ENCODE assay signal across 16 cellular contexts in the genomic region with DNA sequence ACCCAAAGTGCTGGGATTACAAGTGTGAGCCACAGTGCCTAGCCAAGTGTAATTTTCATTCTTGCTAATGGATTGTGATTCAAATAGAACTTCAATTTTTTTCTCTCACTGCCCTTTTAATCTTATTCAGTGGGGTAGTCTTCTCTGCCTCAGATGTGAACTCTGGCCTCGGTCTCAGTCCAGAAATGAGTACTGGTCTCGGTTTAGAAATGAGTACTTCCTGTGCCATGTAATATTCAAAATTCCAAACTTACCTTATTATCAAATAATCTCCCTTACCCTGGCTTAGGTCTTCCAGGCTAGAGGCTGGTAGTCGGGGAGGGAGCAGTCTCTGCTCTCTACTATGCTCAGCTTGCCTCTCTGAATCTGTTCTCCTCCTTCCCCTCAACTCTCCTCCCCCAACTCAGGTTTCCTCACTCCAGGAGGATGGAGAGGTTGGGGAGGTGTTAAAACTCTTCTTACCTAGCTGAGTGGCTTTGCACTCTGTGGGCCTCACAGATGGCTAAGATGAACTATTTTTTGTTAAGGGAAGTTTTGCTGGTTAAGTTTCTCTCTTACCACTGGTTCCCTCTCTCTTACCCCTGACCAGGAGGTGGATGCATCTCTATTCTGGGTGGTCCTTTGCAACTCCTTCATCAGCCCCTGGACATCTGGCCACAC. TPM values are rescaled to one million over a fixed set of nuclear protein-coding genes. Genes with fewer than 3 reads are reported as not detected.
DNase-seq lines count a peak whose midpoint lies in the region; ATAC-seq, FAIRE-seq and TF ChIP-seq lines count a peak whose summit lies in the region.
"Had no signal": no experiment of that assay in that cellular context is flagged by ENCODE, and none has a peak within 500 bp of the region (broad histone marks: within the 10 kb centered on the region; RNA-seq: fewer than 3 reads in every experiment).

No MANE protein-coding gene starts in this region.

- H3K4me1 Mint-ChIP-seq in activated T-helper 17 cell treated with anti-CD3 and anti-CD28 coated beads, Interleukin-2, amount 50 U/mL, for 72 hours, result peaks cover 5% of the 10 kb centered on the region

- peak; percentile 64 for ATAC-seq in HG03045 (IDR thresholded peaks at IDR 0.05; ENCODE audit: unreplicated experiment)
- peak; percentile 86 for ATAC-seq in activated T-helper 17 cell treated with anti-CD3 and anti-CD28 coated beads, Interleukin-2, amount 50 U/mL, for 72 hours (replicated peaks)
- ATAC-seq in GM21737 (IDR thresholded peaks at IDR 0.05; ENCODE audit: unreplicated experiment), result no peak
- ATAC-seq: left ventricle myocardium superior, right cardiac atrium had no signal

- no peak for TF ChIP-seq POLR2A in GM12891 (IDR thresholded peaks at IDR 0.05; ENCODE audit: low read depth, low read length)

- DNase-seq in GM12891 (ENCODE audit: insufficient read length, low spot score) (no peak), GM19239 (ENCODE audit: insufficient read length, low spot score) (no peak), AG08395 (ENCODE audit: low spot score) (no peak), caudate nucleus (lab: John Stamatoyannopoulos, UW) (no peak), mucosa of gallbladder (ENCODE audit: low spot score) (no peak)
- DNase-seq: hippocampal formation; left ventricle myocardium superior; NCI-H1930; right cardiac atrium; SJCRH30; stimulated activated CD4-positive, alpha-beta T cell treated with anti-CD3 and anti-CD28 coated beads, Interleukin-2, amount 100 ng/mL, for 24 hours had no signal

- H3K9me3 Mint-ChIP-seq in activated T-helper 17 cell treated with anti-CD3 and anti-CD28 coated beads, Interleukin-2, amount 50 U/mL, for 72 hours, result no peaks in the 10 kb centered on the region

- FAIRE-seq in GM12891 (lab: Jason Lieb, UNC) (peak; percentile 48), GM19239 (lab: Jason Lieb, UNC) (peak; percentile 72)

- H3K27ac Mint-ChIP-seq in activated T-helper 17 cell treated with anti-CD3 and anti-CD28 coated beads, Interleukin-2, amount 50 U/mL, for 72 hours, result no peak overlapping the region

- H3K27ac ChIP-seq in caudate nucleus (ENCODE audit: low read depth, low read length), result no peak overlapping the region
- H3K27ac ChIP-seq: esophagus muscularis mucosa, SJCRH30 had no signal

- no peak overlapping the region for H3K4me3 Mint-ChIP-seq in activated T-helper 17 cell treated with anti-CD3 and anti-CD28 coated beads, Interleukin-2, amount 50 U/mL, for 72 hours

- H3K36me3 Mint-ChIP-seq in activated T-helper 17 cell treated with anti-CD3 and anti-CD28 coated beads, Interleukin-2, amount 50 U/mL, for 72 hours (ENCODE audit: low read depth), result no peaks in the 10 kb centered on the region

- peaks cover 14% of the 10 kb centered on the region for H3K27me3 Mint-ChIP-seq in activated T-helper 17 cell treated with anti-CD3 and anti-CD28 coated beads, Interleukin-2, amount 50 U/mL, for 72 hours

TF ChIP-seq in GM12891, 5 proteins besides CTCF, POLR2A, EP300 and RAD21:
- TF ChIP-seq PAX5 (IDR thresholded peaks at IDR 0.05; ENCODE audit: insufficient read depth, low read length, severe bottlenecking), result no peak
- no peak for TF ChIP-seq POLR2AphosphoS5 (IDR thresholded peaks at IDR 0.05; ENCODE audit: low read depth, low read length)
- TF ChIP-seq TAF1 (IDR thresholded peaks at IDR 0.05; ENCODE audit: low read depth, low read length), result no peak
- TF ChIP-seq POU2F2 (IDR thresholded peaks at IDR 0.05; ENCODE audit: low read depth, low read length), result no peak
- no peak for TF ChIP-seq SPI1 (IDR thresholded peaks at IDR 0.05; ENCODE audit: low read depth, low read length)
TF ChIP-seq in GM12891: peak in this region for 0.

RNA-seq across cellular contexts. Expression of gene SLAMF9, which starts 4.8 kb away (rescaled TPM):
- not detected for polyA plus RNA-seq in GM12891 (2012; ENCODE audit: low read depth, missing spikeins)
- not detected for total RNA-seq in activated T-helper 17 cell treated with anti-CD3 and anti-CD28 coated beads, Interleukin-2, amount 50 U/mL, for 72 hours
- not detected for total RNA-seq in mucosa of gallbladder
- total RNA-seq: esophagus muscularis mucosa, left ventricle myocardium superior, right cardiac atrium, SJCRH30 had no signal
- polyA plus RNA-seq: neural cell, right cardiac atrium had no signal

RNA-seq across cellular contexts. Expression of gene IGSF9, which starts 13.4 kb away (rescaled TPM):
- 0.05 TPM for polyA plus RNA-seq in GM12891 (2012; ENCODE audit: low read depth, missing spikeins)
- not detected for total RNA-seq in activated T-helper 17 cell treated with anti-CD3 and anti-CD28 coated beads, Interleukin-2, amount 50 U/mL, for 72 hours
- 12.4 TPM for total RNA-seq in mucosa of gallbladder

RNA-seq across cellular contexts. Expression of gene TAGLN2, which starts 33.5 kb away (rescaled TPM):
- 378 TPM for polyA plus RNA-seq in GM12891 (2012; ENCODE audit: low read depth, missing spikeins)
- total RNA-seq in activated T-helper 17 cell treated with anti-CD3 and anti-CD28 coated beads, Interleukin-2, amount 50 U/mL, for 72 hours, result 100 to 1,000 TPM; 457 to 593 TPM
- 205 TPM for total RNA-seq in mucosa of gallbladder

RNA-seq across cellular contexts. Expression of gene CFAP45, which starts 58.9 kb away (rescaled TPM):
- polyA plus RNA-seq in GM12891 (2012; ENCODE audit: low read depth, missing spikeins), result 0.49 TPM
- 1 to 10 TPM in 1 of 2 donors, under 1 TPM in 1; 0.78 to 3.6 TPM for total RNA-seq in activated T-helper 17 cell treated with anti-CD3 and anti-CD28 coated beads, Interleukin-2, amount 50 U/mL, for 72 hours
- 0.37 TPM for total RNA-seq in mucosa of gallbladder

Comparison
In these comparisons a context has a peak if more than half of its experiments do, and no peak if none do; other contexts are left out.
1. RNA of gene IGSF9, which starts 13.4 kb away (total RNA-seq): 12.4 TPM in mucosa of gallbladder (single experiment); not detected in activated T-helper 17 cell treated with anti-CD3 and anti-CD28 coated beads, Interleukin-2, amount 50 U/mL, for 72 hours; every median in the first group is over 10 times any median in the second.